ENCODE assay signal across 26 cellular contexts in genomic region chr17:32302037-32302436, GRCh38. TPM values are rescaled to one million over a fixed set of nuclear protein-coding genes. Genes with fewer than 3 reads are reported as not detected.
DNase-seq lines count a peak whose midpoint lies in the region; ATAC-seq, FAIRE-seq and TF ChIP-seq lines count a peak whose summit lies in the region.
"Had no signal": no experiment of that assay in that cellular context is flagged by ENCODE, and none has a peak within 500 bp of the region (broad histone marks: within the 10 kb centered on the region; RNA-seq: fewer than 3 reads in every experiment).

No MANE protein-coding gene starts in this region.

- H4K91ac ChIP-seq in H1 (replicated peaks; ENCODE audit: insufficient read length, low read length) = no peak overlapping the region

- 2% methylated on average over 4 of the region's 4 CpGs for WGBS in HepG2 (ENCODE audit: low lambda C conversion rate)
- WGBS in right lobe of liver (ENCODE audit: insufficient coverage, low coverage, low lambda C conversion rate, missing lambda C conversion rate) = 83% methylated on average over 4 of the region's 4 CpGs
- WGBS in H1 (ENCODE audit: extremely low coverage in 1 of 2, insufficient coverage in 1 of 2, insufficient read length in 1 of 2, insufficient replicate concordance in 2 of 2, low coverage in 1 of 2, low lambda C conversion rate in 2 of 2, missing lambda C conversion rate in 1 of 2), 2 experiments = 94% methylated on average over 4 of the region's 4 CpGs; no CpG with 5 or more reads in 1 of the 2 experiments

- no peaks in the 10 kb centered on the region for H3K79me1 ChIP-seq in H1 (ENCODE audit: low read depth, low read length)

- no peak overlapping the region for H2BK15ac ChIP-seq in H1 (ENCODE audit: low read length)

- H2BK120ac ChIP-seq in H1 (replicated peaks; ENCODE audit: low read depth, low read length) = no peak overlapping the region

- H3K79me2 ChIP-seq in HepG2 (ENCODE audit: insufficient read depth, low read length) (no peaks in the 10 kb centered on the region), H1 (ENCODE audit: control insufficient read depth in 1 of 2, insufficient read depth in 2 of 2, low read length in 2 of 2) (no peaks in the 10 kb centered on the region)

- H3K4me3 ChIP-seq in HepG2 (replicated peaks in 1 of 3; ENCODE audit: insufficient read depth in 1 of 3, low read depth in 2 of 3, low read length in 3 of 3) (peak overlapping the region in 1 of 3 experiments; percentile 2; a peak in 2 of 6 replicates), right lobe of liver (no peak overlapping the region), H1 (ENCODE audit: extremely low read depth in 1 of 4, insufficient read depth in 2 of 4, low read depth in 3 of 4, low read length in 4 of 4) (no peak overlapping the region)
- H3K4me3 ChIP-seq: A549, SJSA1 had no signal

- peak overlapping the region; percentile 87 for H3K27ac ChIP-seq in HepG2 (ENCODE audit: extremely low read length, insufficient read depth, low read length)
- H3K27ac ChIP-seq in right lobe of liver = no peak overlapping the region
- no peak overlapping the region for H3K27ac ChIP-seq in H1 (ENCODE audit: low read depth, low read length)
- H3K27ac ChIP-seq: A549, HL-60, KMS-11, SJSA1 had no signal

- H3K9me3 ChIP-seq in HepG2 (ENCODE audit: low read length) = no peaks in the 10 kb centered on the region
- no peaks in the 10 kb centered on the region for H3K9me3 ChIP-seq in right lobe of liver
- no peaks in the 10 kb centered on the region for H3K9me3 ChIP-seq in H1 (ENCODE audit: insufficient read depth in 2 of 2, low read depth in 1 of 2, low read length in 1 of 2)
- H3K9me3 ChIP-seq: A549, BE2C, SJSA1 had no signal

- H3K27me3 ChIP-seq in HepG2 (ENCODE audit: control insufficient read depth in 1 of 2, insufficient read depth in 2 of 2, low read length in 2 of 2) (peaks cover 0 to 1% of the 10 kb centered on the region in 2 experiments; a peak in 2 of 5 replicates), right lobe of liver (no peaks in the 10 kb centered on the region), H1 (replicated peaks in 1 of 4; ENCODE audit: control insufficient read depth in 3 of 4, extremely low read depth in 1 of 4, insufficient read depth in 3 of 4, low read length in 3 of 4) (no peaks in the 10 kb centered on the region)
- H3K27me3 ChIP-seq: BE2C, SJSA1 had no signal

- TF ChIP-seq RAD21 in HepG2 (CRISPR knock-in tag; IDR thresholded peaks at IDR 0.05) = no peak
- TF ChIP-seq RAD21 in H1 (IDR thresholded peaks at IDR 0.05 in 1 of 2, conservative IDR thresholded peaks at IDR 0.05 in 1 of 2; ENCODE audit: low read depth in 2 of 2, low read length in 2 of 2) = no peak

- intact Hi-C loops in HepG2 (cut with micrococcal nuclease; ENCODE audit: unreplicated experiment) (loop anchor here (5.0 kb wide), 1 partner anchor 50 kb away; no protein-coding TSS in a partner anchor), right lobe of liver (cut with DNase I) (no loop called here)

- FAIRE-seq in HepG2 (lab: Jason Lieb, UNC) (peak; percentile 83), H1 (lab: Jason Lieb, UNC) (no peak)
- FAIRE-seq: A549, GM18507, H54, RCC 7860 had no signal

- H3K23ac ChIP-seq in H1 (ENCODE audit: insufficient read length) = no peak overlapping the region

- POLR2A ChIA-PET in HepG2 (lab: Yijun Ruan, JAX) = no interaction called here
- POLR2A ChIA-PET in H1 (lab: Charles Lee; ENCODE audit: partially characterized antibody) = interaction anchor here (1.2 to 2.3 kb wide), 4 partner anchors 9 to 22 kb away, joined by 4 to 8 read pairs (median 6); no protein-coding TSS in a partner anchor

- in situ Hi-C loops in HepG2 (cut with HindIII; ENCODE audit: extremely low pct_ligation_motif_present, low pct_unique_long_range_greater_than_20kb) = no loop called here

- H3K9ac ChIP-seq in HepG2 (ENCODE audit: insufficient read depth, low read depth, low read length) (no peak overlapping the region), H1 (replicated peaks in 1 of 4; ENCODE audit: extremely low read depth in 1 of 4, low read depth in 3 of 4, low read length in 3 of 4) (no peak overlapping the region)
- H3K9ac ChIP-seq: KMS-11 had no signal

- H4K5ac ChIP-seq in H1 (ENCODE audit: insufficient read length, low read depth, low read length) = no peak overlapping the region

- no peak overlapping the region for H3K14ac ChIP-seq in H1 (ENCODE audit: insufficient read length)

- BruUV-seq in HepG2 (replicated peaks; lab: Mats Ljungman, UMichigan) = no TSS peak

- TF ChIP-seq EP300 in HepG2 (IDR thresholded peaks at IDR 0.05; ENCODE audit: low read depth in 2 of 2, low read length in 2 of 2) = peak in 1 of 2 experiments; percentile 43; a peak in 1 of 4 replicates
- TF ChIP-seq EP300 in HepG2 (CRISPR knock-in tag; IDR thresholded peaks at IDR 0.05; ENCODE audit: borderline replicate concordance) = no peak
- no peak for TF ChIP-seq EP300 in H1 (IDR thresholded peaks at IDR 0.05; ENCODE audit: borderline replicate concordance in 1 of 2, low read depth in 2 of 2, low read length in 2 of 2)

- no peaks in the 10 kb centered on the region for H3K23me2 ChIP-seq in H1 (ENCODE audit: low read depth, low read length)

- H4K20me1 ChIP-seq in HepG2 (ENCODE audit: insufficient read depth, low read length) = no peaks in the 10 kb centered on the region
- no peaks in the 10 kb centered on the region for H4K20me1 ChIP-seq in H1 (replicated peaks in 1 of 2; ENCODE audit: control insufficient read depth in 1 of 2, insufficient read depth in 2 of 2, low read length in 2 of 2)

- peak overlapping the region; percentile 78 for H3K18ac ChIP-seq in H1 (ENCODE audit: extremely low read depth, low read length)

- DNase-seq in HepG2 (ENCODE audit: low spot score) = peak; percentile 69
- no peak for DNase-seq in right lobe of liver
- peak; percentile 48 for DNase-seq in HuH-7 (ENCODE audit: low spot score)
- DNase-seq in H1 (ENCODE audit: low read depth in 1 of 2, low spot score in 2 of 2) = no peak
- DNase-seq in AG08396 (ENCODE audit: low spot score) = no peak
- DNase-seq: BE2C, DND-41, HFFc6, IMR-90, NCI-H1105, NCI-H1694, NCI-H2107, NCI-H446 treated with DMSO at 0.1 percent for 48 hours, NCI-H774, OCI-M1, T-helper 1 cell had no signal

- H3K4me1 ChIP-seq in HepG2 (ENCODE audit: insufficient read depth, low read length) (peaks cover 57% of the 10 kb centered on the region), right lobe of liver (peaks cover 0 to 18% (median 0%) of the 10 kb centered on the region in 4 donors), H1 (replicated peaks in 1 of 4; ENCODE audit: control insufficient read depth in 3 of 4, insufficient read depth in 4 of 4, low read length in 3 of 4) (peaks cover 17 to 35% (median 21%) of the 10 kb centered on the region in 4 experiments)
- H3K4me1 ChIP-seq: A549, SJSA1 had no signal

- TF ChIP-seq CTCF in HepG2 (CRISPR knock-in tag; IDR thresholded peaks at IDR 0.05) (no peak), right lobe of liver (IDR thresholded peaks at IDR 0.05) (no peak), H1 (IDR thresholded peaks at IDR 0.05; ENCODE audit: control extremely low read depth in 1 of 3, insufficient read depth in 1 of 3, low read depth in 1 of 3, low read length in 3 of 3) (no peak)

- H2AFZ ChIP-seq in HepG2 (ENCODE audit: low read length) (no peak overlapping the region), H1 (ENCODE audit: low read length) (no peak overlapping the region)

- no peak overlapping the region for H3K4ac ChIP-seq in H1 (replicated peaks; ENCODE audit: insufficient read length, low read depth, low read length)

- no peak overlapping the region for H3K56ac ChIP-seq in H1 (replicated peaks; ENCODE audit: insufficient read length, low read depth, low read length)

- H3K36me3 ChIP-seq in HepG2 (replicated peaks in 1 of 2; ENCODE audit: control insufficient read depth in 1 of 2, insufficient read depth in 2 of 2, low read length in 2 of 2) = no peaks in the 10 kb centered on the region
- H3K36me3 ChIP-seq in right lobe of liver = no peaks in the 10 kb centered on the region
- H3K36me3 ChIP-seq in H1 (ENCODE audit: control insufficient read depth in 2 of 4, insufficient read depth in 4 of 4, low read length in 3 of 4) = peaks cover 0 to 19% (median 0%) of the 10 kb centered on the region in 4 experiments; a peak in 3 of 8 replicates
- H3K36me3 ChIP-seq: BE2C, SJSA1 had no signal

- H4K8ac ChIP-seq in H1 (ENCODE audit: extremely low read depth, insufficient read depth, low read length) = no peak overlapping the region

- TF ChIP-seq POLR2A in HepG2 (IDR thresholded peaks at IDR 0.05; ENCODE audit: insufficient read depth in 1 of 2, low read depth in 2 of 2, low read length in 2 of 2) (no peak), right lobe of liver (IDR thresholded peaks at IDR 0.05) (no peak), H1 (IDR thresholded peaks at IDR 0.05; ENCODE audit: control extremely low read depth in 1 of 2, low read depth in 2 of 2, low read length in 2 of 2) (no peak), GM18505 (IDR thresholded peaks at IDR 0.05; ENCODE audit: borderline replicate concordance, extremely low read depth, insufficient read depth, insufficient read length) (no peak)

- peak overlapping the region; percentile 78; the same call in 1 of the 2 replicates for H2AK5ac ChIP-seq in H1 (ENCODE audit: low read depth, low read length)

- ATAC-seq in HepG2 (peak; percentile 51), right lobe of liver (no peak), GM18505 (IDR thresholded peaks at IDR 0.05; ENCODE audit: unreplicated experiment) (no peak), HG03354 (IDR thresholded peaks at IDR 0.05; ENCODE audit: poor library complexity, severe bottlenecking, unreplicated experiment) (no peak)
- ATAC-seq: A549 had no signal

- H3K4me2 ChIP-seq in HepG2 (ENCODE audit: low read depth, low read length) = peak overlapping the region; percentile 74
- no peak overlapping the region for H3K4me2 ChIP-seq in H1 (ENCODE audit: insufficient read depth in 1 of 2, low read depth in 2 of 2, low read length in 2 of 2)
- H3K4me2 ChIP-seq: A549, KMS-11 had no signal

- H2BK20ac ChIP-seq in H1 (ENCODE audit: low read length) = no peak overlapping the region

- CTCF ChIA-PET in HepG2 (lab: Yijun Ruan, JAX; ENCODE audit: low intra/inter-chr PET ratio, low total read pairs) (no interaction called here), H1 (lab: Charles Lee; ENCODE audit: partially characterized antibody) (interaction anchor here (2.3 to 3.1 kb wide), 2 partner anchors 14 to 17 kb away, joined by 10 to 27 read pairs; no protein-coding TSS in a partner anchor)

- H2BK12ac ChIP-seq in H1 (ENCODE audit: low read depth, low read length) = peak overlapping the region; percentile 95; the same call in 1 of the 2 replicates

- H2BK5ac ChIP-seq in H1 (ENCODE audit: low read depth, low read length) = peak overlapping the region; percentile 83; the same call in 1 of the 2 replicates

RNA-seq across cellular contexts. Expression of gene RHBDL3, which starts 36.4 kb away (rescaled TPM):
- 0.09 TPM in 1 of 2 replicates, not detected in the other for total RNA-seq in HepG2 (2016; rRNA removed; fragmentation: Illumina TruSeq; extraction: Trizol)
- 0.18 and 0.30 TPM in 2 replicates for total RNA-seq in HepG2 (2016; cell fraction: cytosol; rRNA removed; fragmentation: Illumina TruSeq; extraction: Trizol; ENCODE audit: low read depth)
- 0.11 TPM in 1 of 2 replicates, not detected in the other for total RNA-seq in HepG2 (2016; cell fraction: insoluble cytoplasmic fraction; rRNA removed; fragmentation: Illumina TruSeq; extraction: Trizol)
- 0.07 and 0.15 TPM in 2 replicates for total RNA-seq in HepG2 (2016; cell fraction: membrane; rRNA removed; fragmentation: Illumina TruSeq; extraction: Trizol)
- total RNA-seq in HepG2 (2016; cell fraction: nucleus; rRNA removed; fragmentation: Illumina TruSeq; extraction: Trizol) = 0.13 and 0.19 TPM in 2 replicates
- 0.04 TPM in 1 of 2 replicates, not detected in the other for polyA plus RNA-seq in HepG2 (2011; rRNA removed)
- polyA plus RNA-seq in HepG2 (2011; cell fraction: cytosol; rRNA removed) = 0.07 TPM in 1 of 2 replicates, not detected in the other
- polyA plus RNA-seq in HepG2 (2011; cell fraction: nucleus; rRNA removed) = not detected in 2 replicates
- 0.07 TPM in 1 of 2 replicates, not detected in the other for polyA plus RNA-seq in HepG2 (2012)
- 0.24 and 0.34 TPM in 2 replicates for polyA plus RNA-seq in HepG2 (2016; cell fraction: cytosol; fragmentation: Illumina TruSeq; extraction: Trizol; ENCODE audit: low read depth)
- not detected in 2 replicates for polyA plus RNA-seq in HepG2 (2016; cell fraction: insoluble cytoplasmic fraction; fragmentation: Illumina TruSeq; extraction: Trizol; ENCODE audit: low read depth)
- polyA plus RNA-seq in HepG2 (2016; cell fraction: membrane; fragmentation: Illumina TruSeq; extraction: Trizol; ENCODE audit: low read depth) = 0.19 and 0.24 TPM in 2 replicates
- 0.16 TPM in 1 of 2 replicates, not detected in the other for polyA plus RNA-seq in HepG2 (2016; cell fraction: nucleus; fragmentation: Illumina TruSeq; extraction: Trizol; ENCODE audit: insufficient read depth, low read depth)
- polyA minus RNA-seq in HepG2 (2011; rRNA and poly(A)+ RNA removed; ENCODE audit: low replicate concordance) = 0.07 and 0.12 TPM in 2 replicates
- polyA minus RNA-seq in HepG2 (2011; cell fraction: cytosol; rRNA and poly(A)+ RNA removed) = not detected in 2 replicates
- not detected in 2 replicates for polyA minus RNA-seq in HepG2 (2011; cell fraction: nucleus; rRNA and poly(A)+ RNA removed)
- total RNA-seq in right lobe of liver = under 1 TPM in 2 of 6 experiments, not detected in 4; 0.04 to 0.09 TPM
- 11.8 and 12.2 TPM in 2 replicates for total RNA-seq in H1 (2021; fragmentation: NEBNext Ultra II Directional; extraction: Animal tissue kit (Norgen Biotek cat#: 25700))
- 9.6 and 15.9 TPM in 2 replicates for polyA plus RNA-seq in H1 (2011; rRNA removed)
- 12.9 TPM for polyA plus RNA-seq in H1 (2011; cell fraction: cytosol; rRNA removed)
- 19.8 TPM for polyA plus RNA-seq in H1 (2011; cell fraction: nucleus; rRNA removed)
- polyA plus RNA-seq in H1 (2012, experiment 1 of 2) = 10.2 to 14.8 TPM (median 13.4 TPM) in 4 replicates
- polyA plus RNA-seq in H1 (2012, experiment 2 of 2) = 8.6 TPM
- polyA plus RNA-seq in H1 (2013, experiment 1 of 2) = 2.7 TPM
- 2.7 TPM for polyA plus RNA-seq in H1 (2013, experiment 2 of 2)
- 15.4 and 19.0 TPM in 2 replicates for polyA minus RNA-seq in H1 (2011; rRNA and poly(A)+ RNA removed)
- 8.8 TPM for polyA minus RNA-seq in H1 (2011; cell fraction: cytosol; rRNA and poly(A)+ RNA removed)
- polyA minus RNA-seq in H1 (2011; cell fraction: nucleus; rRNA and poly(A)+ RNA removed) = 12.4 TPM
- total RNA-seq: HT-29 had no signal

RNA-seq across cellular contexts. Expression of gene C17orf75, which starts 39.9 kb away (rescaled TPM):
- total RNA-seq in HepG2 (2016; rRNA removed; fragmentation: Illumina TruSeq; extraction: Trizol) (33.0 and 41.9 TPM in 2 replicates), right lobe of liver (1 to 10 TPM; 7.1 to 8.9 (median 7.3) TPM)
- total RNA-seq in HepG2 (2016; cell fraction: cytosol; rRNA removed; fragmentation: Illumina TruSeq; extraction: Trizol; ENCODE audit: low read depth) = 9.0 and 9.5 TPM in 2 replicates
- 34.7 and 41.5 TPM in 2 replicates for total RNA-seq in HepG2 (2016; cell fraction: insoluble cytoplasmic fraction; rRNA removed; fragmentation: Illumina TruSeq; extraction: Trizol)
- 11.8 and 12.8 TPM in 2 replicates for total RNA-seq in HepG2 (2016; cell fraction: membrane; rRNA removed; fragmentation: Illumina TruSeq; extraction: Trizol)
- 18.9 and 25.5 TPM in 2 replicates for total RNA-seq in HepG2 (2016; cell fraction: nucleus; rRNA removed; fragmentation: Illumina TruSeq; extraction: Trizol)
- polyA plus RNA-seq in HepG2 (2011; rRNA removed) (13.4 and 16.2 TPM in 2 replicates), H1 (2011; rRNA removed) (12.0 and 15.8 TPM in 2 replicates)
- 9.4 and 10.6 TPM in 2 replicates for polyA plus RNA-seq in HepG2 (2011; cell fraction: cytosol; rRNA removed)
- 14.6 and 14.9 TPM in 2 replicates for polyA plus RNA-seq in HepG2 (2011; cell fraction: nucleus; rRNA removed)
- polyA plus RNA-seq in HepG2 (2012) = 16.5 and 22.8 TPM in 2 replicates
- 4.4 and 6.4 TPM in 2 replicates for polyA plus RNA-seq in HepG2 (2016; cell fraction: cytosol; fragmentation: Illumina TruSeq; extraction: Trizol; ENCODE audit: low read depth)
- polyA plus RNA-seq in HepG2 (2016; cell fraction: insoluble cytoplasmic fraction; fragmentation: Illumina TruSeq; extraction: Trizol; ENCODE audit: low read depth) = 30.1 and 31.8 TPM in 2 replicates
- 6.8 and 8.1 TPM in 2 replicates for polyA plus RNA-seq in HepG2 (2016; cell fraction: membrane; fragmentation: Illumina TruSeq; extraction: Trizol; ENCODE audit: low read depth)
- 37.3 and 41.0 TPM in 2 replicates for polyA plus RNA-seq in HepG2 (2016; cell fraction: nucleus; fragmentation: Illumina TruSeq; extraction: Trizol; ENCODE audit: insufficient read depth, low read depth)
- polyA minus RNA-seq in HepG2 (2011; rRNA and poly(A)+ RNA removed; ENCODE audit: low replicate concordance) = 8.8 and 11.5 TPM in 2 replicates
- 6.3 and 6.9 TPM in 2 replicates for polyA minus RNA-seq in HepG2 (2011; cell fraction: cytosol; rRNA and poly(A)+ RNA removed)
- 8.2 and 15.4 TPM in 2 replicates for polyA minus RNA-seq in HepG2 (2011; cell fraction: nucleus; rRNA and poly(A)+ RNA removed)
- 35.4 and 42.6 TPM in 2 replicates for total RNA-seq in H1 (2021; fragmentation: NEBNext Ultra II Directional; extraction: Animal tissue kit (Norgen Biotek cat#: 25700))
- 28.3 TPM for polyA plus RNA-seq in H1 (2011; cell fraction: cytosol; rRNA removed)
- 17.9 TPM for polyA plus RNA-seq in H1 (2011; cell fraction: nucleus; rRNA removed)
- 27.6 to 38.1 TPM (median 37.1 TPM) in 4 replicates for polyA plus RNA-seq in H1 (2012, experiment 1 of 2)
- 5.0 TPM for polyA plus RNA-seq in H1 (2012, experiment 2 of 2)
- 29.9 TPM for polyA plus RNA-seq in H1 (2013, experiment 1 of 2)
- 28.1 TPM for polyA plus RNA-seq in H1 (2013, experiment 2 of 2)
- polyA minus RNA-seq in H1 (2011; rRNA and poly(A)+ RNA removed) = 19.6 and 23.2 TPM in 2 replicates
- 16.4 TPM for polyA minus RNA-seq in H1 (2011; cell fraction: cytosol; rRNA and poly(A)+ RNA removed)
- 21.9 TPM for polyA minus RNA-seq in H1 (2011; cell fraction: nucleus; rRNA and poly(A)+ RNA removed)

RNA-seq across cellular contexts. Expression of gene ZNF207, which starts 47.9 kb away (rescaled TPM):
- 164 and 194 TPM in 2 replicates for total RNA-seq in HepG2 (2016; rRNA removed; fragmentation: Illumina TruSeq; extraction: Trizol)
- total RNA-seq in HepG2 (2016; cell fraction: cytosol; rRNA removed; fragmentation: Illumina TruSeq; extraction: Trizol; ENCODE audit: low read depth) = 40.6 and 48.2 TPM in 2 replicates
- 167 and 194 TPM in 2 replicates for total RNA-seq in HepG2 (2016; cell fraction: insoluble cytoplasmic fraction; rRNA removed; fragmentation: Illumina TruSeq; extraction: Trizol)
- 70.7 and 78.1 TPM in 2 replicates for total RNA-seq in HepG2 (2016; cell fraction: membrane; rRNA removed; fragmentation: Illumina TruSeq; extraction: Trizol)
- 198 and 199 TPM in 2 replicates for total RNA-seq in HepG2 (2016; cell fraction: nucleus; rRNA removed; fragmentation: Illumina TruSeq; extraction: Trizol)
- 140 and 150 TPM in 2 replicates for polyA plus RNA-seq in HepG2 (2011; rRNA removed)
- polyA plus RNA-seq in HepG2 (2011; cell fraction: cytosol; rRNA removed) = 114 and 115 TPM in 2 replicates
- polyA plus RNA-seq in HepG2 (2011; cell fraction: nucleus; rRNA removed) = 159 and 219 TPM in 2 replicates
- 92.3 and 112 TPM in 2 replicates for polyA plus RNA-seq in HepG2 (2012)
- 18.1 and 20.9 TPM in 2 replicates for polyA plus RNA-seq in HepG2 (2016; cell fraction: cytosol; fragmentation: Illumina TruSeq; extraction: Trizol; ENCODE audit: low read depth)
- polyA plus RNA-seq in HepG2 (2016; cell fraction: insoluble cytoplasmic fraction; fragmentation: Illumina TruSeq; extraction: Trizol; ENCODE audit: low read depth) = 223 and 226 TPM in 2 replicates
- polyA plus RNA-seq in HepG2 (2016; cell fraction: membrane; fragmentation: Illumina TruSeq; extraction: Trizol; ENCODE audit: low read depth) = 45.3 and 50.8 TPM in 2 replicates
- polyA plus RNA-seq in HepG2 (2016; cell fraction: nucleus; fragmentation: Illumina TruSeq; extraction: Trizol; ENCODE audit: insufficient read depth, low read depth) = 168 and 187 TPM in 2 replicates
- polyA minus RNA-seq in HepG2 (2011; rRNA and poly(A)+ RNA removed; ENCODE audit: low replicate concordance) = 218 and 342 TPM in 2 replicates
- 88.9 and 92.0 TPM in 2 replicates for polyA minus RNA-seq in HepG2 (2011; cell fraction: cytosol; rRNA and poly(A)+ RNA removed)
- polyA minus RNA-seq in HepG2 (2011; cell fraction: nucleus; rRNA and poly(A)+ RNA removed) = 313 and 333 TPM in 2 replicates
- total RNA-seq in right lobe of liver = 10 to 100 TPM; 48.0 to 91.1 (median 68.7) TPM
- 254 and 268 TPM in 2 replicates for total RNA-seq in H1 (2021; fragmentation: NEBNext Ultra II Directional; extraction: Animal tissue kit (Norgen Biotek cat#: 25700))
- polyA plus RNA-seq in H1 (2011; rRNA removed) = 214 and 286 TPM in 2 replicates
- 246 TPM for polyA plus RNA-seq in H1 (2011; cell fraction: cytosol; rRNA removed)
- 286 TPM for polyA plus RNA-seq in H1 (2011; cell fraction: nucleus; rRNA removed)
- polyA plus RNA-seq in H1 (2012, experiment 1 of 2) = 183 to 222 TPM (median 202 TPM) in 4 replicates
- polyA plus RNA-seq in H1 (2012, experiment 2 of 2) = 68.0 TPM
- polyA plus RNA-seq in H1 (2013, experiment 1 of 2) = 185 TPM
- polyA plus RNA-seq in H1 (2013, experiment 2 of 2) = 175 TPM
- 453 and 460 TPM in 2 replicates for polyA minus RNA-seq in H1 (2011; rRNA and poly(A)+ RNA removed)
- polyA minus RNA-seq in H1 (2011; cell fraction: cytosol; rRNA and poly(A)+ RNA removed) = 181 TPM
- polyA minus RNA-seq in H1 (2011; cell fraction: nucleus; rRNA and poly(A)+ RNA removed) = 307 TPM

Comparison
In these comparisons a context has a peak if more than half of its experiments do, and no peak if none do; other contexts are left out.
1. DNase-seq: peak in HepG2 (single experiment) and HuH-7 (single experiment); none in right lobe of liver (0 of 3), H1 (0 of 2) and AG08396 (single experiment).
2. Of the 41 proteins assayed by ChIP-seq in both HepG2 and H1: peak only in HepG2: HDAC2 and MAX; only in H1: none; in both: none; in neither: 37; mixed calls (peak in some experiments, not most) for 2.